8 cellular contexts compared by ENCODE assay signal in the genomic region with DNA sequence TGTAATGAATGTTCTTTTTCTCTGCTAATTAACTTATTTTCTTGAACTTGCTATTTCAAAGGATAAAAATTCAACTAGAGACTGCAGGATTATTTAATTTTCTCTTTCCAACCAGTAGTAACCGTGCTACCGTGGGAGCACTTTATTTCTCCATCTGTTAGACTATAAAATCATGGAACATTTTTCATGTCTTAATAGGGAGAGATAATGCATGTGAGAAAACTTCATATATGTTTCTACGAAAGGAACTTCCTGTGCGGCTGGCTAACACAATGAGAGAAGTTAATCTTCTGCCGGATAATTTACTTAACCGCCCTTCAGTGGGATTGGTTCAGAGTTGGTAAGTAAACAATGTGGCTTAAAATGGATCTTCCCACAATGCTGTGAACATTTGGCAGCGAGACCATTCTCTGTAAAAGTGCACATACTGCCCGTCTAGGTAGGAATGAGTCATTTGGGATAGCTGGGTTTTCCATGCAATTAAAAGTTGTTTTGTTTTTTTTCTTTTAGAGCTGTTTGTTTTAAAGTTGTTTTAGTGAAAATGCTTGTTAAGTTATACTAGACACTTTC. TPM values are rescaled to one million over a fixed set of nuclear protein-coding genes. Genes with fewer than 3 reads are reported as not detected.
DNase-seq lines count a peak whose midpoint lies in the region; ATAC-seq and TF ChIP-seq lines count a peak whose summit lies in the region.

No MANE protein-coding gene starts in this region.

- H3K36me3 ChIP-seq in osteoblast (ENCODE audit: insufficient read depth, low read length), result no peaks in the 10 kb centered on the region

- H3K4me3 Mint-ChIP-seq in activated naive CD4-positive, alpha-beta T cell treated with anti-CD3 and anti-CD28 coated beads for 36 hours, result no peak overlapping the region
- H3K4me3 Mint-ChIP-seq in stimulated activated naive B cell treated with anti-CD40 and anti-IgM and Interleukin-4, amounts not matched to agents 10 μg/mL and 1 μg/mL and 100 μg/mL, for 72 hours, result no peak overlapping the region

- no peaks in the 10 kb centered on the region for H3K27me3 Mint-ChIP-seq in activated naive CD4-positive, alpha-beta T cell treated with anti-CD3 and anti-CD28 coated beads for 36 hours (ENCODE audit: low read depth)
- no peaks in the 10 kb centered on the region for H3K27me3 Mint-ChIP-seq in stimulated activated naive B cell treated with anti-CD40 and anti-IgM and Interleukin-4, amounts not matched to agents 10 μg/mL and 1 μg/mL and 100 μg/mL, for 72 hours

- peak overlapping the region; percentile 7 for H3K4me3 ChIP-seq in epithelial cell of proximal tubule (ENCODE audit: low read depth, low read length)
- H3K4me3 ChIP-seq in osteoblast (ENCODE audit: insufficient read depth, low read length), result peak overlapping the region; percentile 5

- TF ChIP-seq CTCF in epithelial cell of proximal tubule (conservative IDR thresholded peaks at IDR 0.05; ENCODE audit: low read depth, low read length), result no peak
- no peak for TF ChIP-seq CTCF in osteoblast (IDR thresholded peaks at IDR 0.05; ENCODE audit: extremely low read depth, low read depth, low read length)

- H3K27ac Mint-ChIP-seq in activated naive CD4-positive, alpha-beta T cell treated with anti-CD3 and anti-CD28 coated beads for 36 hours, result peak overlapping the region; percentile 36
- no peak overlapping the region for H3K27ac Mint-ChIP-seq in activated naive CD4-positive, alpha-beta T cell treated with anti-CD3 and anti-CD28 coated beads, Interleukin-2, amount 50 U/mL, for 72 hours
- H3K27ac Mint-ChIP-seq in stimulated activated naive B cell treated with anti-CD40 and anti-IgM and Interleukin-4, amounts not matched to agents 10 μg/mL and 1 μg/mL and 100 μg/mL, for 72 hours, result no peak overlapping the region

- H3K9me3 Mint-ChIP-seq in activated naive CD4-positive, alpha-beta T cell treated with anti-CD3 and anti-CD28 coated beads for 36 hours, result no peaks in the 10 kb centered on the region
- no peaks in the 10 kb centered on the region for H3K9me3 Mint-ChIP-seq in activated naive CD4-positive, alpha-beta T cell treated with anti-CD3 and anti-CD28 coated beads, Interleukin-2, amount 50 U/mL, for 72 hours
- H3K9me3 Mint-ChIP-seq in stimulated activated naive B cell treated with anti-CD40 and anti-IgM and Interleukin-4, amounts not matched to agents 10 μg/mL and 1 μg/mL and 100 μg/mL, for 72 hours, result no peaks in the 10 kb centered on the region

- peak overlapping the region; percentile 27 for H3K4me2 ChIP-seq in osteoblast (ENCODE audit: insufficient read depth, low read length)

- no peaks in the 10 kb centered on the region for H3K27me3 ChIP-seq in osteoblast (ENCODE audit: insufficient read depth, low read length)

- peaks cover 45% of the 10 kb centered on the region for H3K4me1 Mint-ChIP-seq in activated naive CD4-positive, alpha-beta T cell treated with anti-CD3 and anti-CD28 coated beads for 36 hours (ENCODE audit: low read depth)
- H3K4me1 Mint-ChIP-seq in stimulated activated naive B cell treated with anti-CD40 and anti-IgM and Interleukin-4, amounts not matched to agents 10 μg/mL and 1 μg/mL and 100 μg/mL, for 72 hours, result peaks cover 7 to 11% of the 10 kb centered on the region in 2 donors

- no peaks in the 10 kb centered on the region for H3K9me3 ChIP-seq in osteoblast (ENCODE audit: low read depth, low read length)

- H3K36me3 Mint-ChIP-seq in activated naive CD4-positive, alpha-beta T cell treated with anti-CD3 and anti-CD28 coated beads for 36 hours (ENCODE audit: low read depth), result no peaks in the 10 kb centered on the region
- H3K36me3 Mint-ChIP-seq in activated naive CD4-positive, alpha-beta T cell treated with anti-CD3 and anti-CD28 coated beads, Interleukin-2, amount 50 U/mL, for 72 hours, result peaks cover 0 to 6% of the 10 kb centered on the region in 2 donors
- peaks cover 0 to 3% of the 10 kb centered on the region in 2 donors for H3K36me3 Mint-ChIP-seq in stimulated activated naive B cell treated with anti-CD40 and anti-IgM and Interleukin-4, amounts not matched to agents 10 μg/mL and 1 μg/mL and 100 μg/mL, for 72 hours

- no peaks in the 10 kb centered on the region for H3K79me2 ChIP-seq in osteoblast (ENCODE audit: insufficient read depth, low read length)

- no peak overlapping the region for H3K27ac ChIP-seq in osteoblast (ENCODE audit: low read depth, low read length)

- no peak for DNase-seq in activated naive CD4-positive, alpha-beta T cell treated with anti-CD3 and anti-CD28 coated beads for 36 hours
- DNase-seq in activated naive CD4-positive, alpha-beta T cell treated with anti-CD3 and anti-CD28 coated beads, Interleukin-2, amount 50 U/mL, for 72 hours (ENCODE audit: low spot score in 2 of 2), result no peak
- DNase-seq in NOMO-1 treated with DMSO at 0.1 percent for 48 hours (lab: John Stamatoyannopoulos, UW; ENCODE audit: unreplicated experiment), result peak; percentile 37
- DNase-seq in epithelial cell of proximal tubule (ENCODE audit: low read depth), result peak; percentile 52
- peak; percentile 91 for DNase-seq in osteoblast (ENCODE audit: insufficient read length, low spot score, missing footprints)
- DNase-seq in stimulated activated naive B cell treated with anti-CD40 and anti-IgM and Interleukin-4, amounts not matched to agents 10 μg/mL and 1 μg/mL and 100 μg/mL, for 72 hours, result no peak

- CTCF ChIA-PET in activated naive CD4-positive, alpha-beta T cell treated with anti-CD3 and anti-CD28 coated beads for 36 hours (lab: Charles Lee), result interaction anchor here (1.7 kb wide), 1 partner anchor 99 kb away, joined by 7 read pairs; no protein-coding TSS in a partner anchor

- intact Hi-C loops in activated naive CD4-positive, alpha-beta T cell treated with anti-CD3 and anti-CD28 coated beads for 36 hours (cut with micrococcal nuclease), result loop anchor here (5.0 kb wide), 1 partner anchor 232 kb away; no protein-coding TSS in a partner anchor

- peaks cover 3% of the 10 kb centered on the region for H3K4me1 ChIP-seq in osteoblast (ENCODE audit: insufficient read depth, low read length)

- no peak for ATAC-seq in activated naive CD4-positive, alpha-beta T cell treated with anti-CD3 and anti-CD28 coated beads, Interleukin-2, amount 50 U/mL, for 72 hours
- no peak for ATAC-seq in stimulated activated naive B cell treated with anti-CD40 and anti-IgM and Interleukin-4, amounts not matched to agents 10 μg/mL and 1 μg/mL and 100 μg/mL, for 72 hours (replicated peaks)
- no peak for ATAC-seq in HG03457 (IDR thresholded peaks at IDR 0.05; ENCODE audit: unreplicated experiment)
- ATAC-seq in HG02840 (IDR thresholded peaks at IDR 0.05; ENCODE audit: low FRiP score, unreplicated experiment), result no peak

- no peak overlapping the region for H2AFZ ChIP-seq in osteoblast (ENCODE audit: low read length)

- H4K20me1 ChIP-seq in osteoblast (ENCODE audit: insufficient read depth, low read length), result no peaks in the 10 kb centered on the region

RNA-seq across cellular contexts. Expression of a gene that starts 29.5 kb away (rescaled TPM):
- 10 to 100 TPM; 31.7 to 32.3 TPM for total RNA-seq in activated naive CD4-positive, alpha-beta T cell treated with anti-CD3 and anti-CD28 coated beads for 36 hours
- 10 to 100 TPM; 48.5 to 57.7 TPM for total RNA-seq in activated naive CD4-positive, alpha-beta T cell treated with anti-CD3 and anti-CD28 coated beads, Interleukin-2, amount 50 U/mL, for 72 hours
- total RNA-seq in epithelial cell of proximal tubule (6.7 and 13.6 TPM in 2 replicates), osteoblast (8.5 and 9.0 TPM in 2 replicates)

Comparison
In these comparisons a context has a peak if more than half of its experiments do, and no peak if none do; other contexts are left out.
1. DNase-seq: peak in NOMO-1 treated with DMSO at 0.1 percent for 48 hours (single experiment), epithelial cell of proximal tubule (single experiment) and osteoblast (single experiment); none in activated naive CD4-positive, alpha-beta T cell treated with anti-CD3 and anti-CD28 coated beads for 36 hours (single experiment), activated naive CD4-positive, alpha-beta T cell treated with anti-CD3 and anti-CD28 coated beads, Interleukin-2, amount 50 U/mL, for 72 hours (0 of 2) and stimulated activated naive B cell treated with anti-CD40 and anti-IgM and Interleukin-4, amounts not matched to agents 10 μg/mL and 1 μg/mL and 100 μg/mL, for 72 hours (single experiment).